In the genomic region with DNA sequence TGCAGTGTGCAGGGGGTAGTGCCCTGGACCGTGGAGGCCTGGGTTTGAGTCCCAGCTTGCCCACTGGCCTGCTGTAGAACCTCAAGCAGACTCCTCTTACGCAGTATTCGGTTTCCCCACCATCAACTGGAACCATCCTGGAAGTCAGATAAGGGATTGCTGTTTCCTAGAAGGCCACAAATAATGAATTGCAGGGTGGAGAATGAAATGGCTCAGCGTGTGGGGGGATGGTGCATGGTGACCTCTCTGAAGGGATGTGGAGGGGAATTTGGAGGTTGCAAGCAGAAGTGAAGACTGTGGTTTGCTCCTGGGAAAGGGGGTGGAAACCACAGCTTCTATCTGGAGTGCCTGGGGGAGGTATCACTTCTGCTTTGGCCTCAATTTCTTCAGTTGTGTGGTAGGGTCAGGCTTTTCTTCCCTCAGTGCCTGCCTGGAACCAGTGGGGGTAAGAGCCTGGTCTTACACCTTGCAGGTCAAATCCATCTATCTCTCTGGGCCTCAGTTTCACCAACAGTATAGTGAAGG, we compare ENCODE assay signal across 8 cellular contexts. TPM values are rescaled to one million over a fixed set of nuclear protein-coding genes. Genes with fewer than 3 reads are reported as not detected.
DNase-seq lines count a peak whose midpoint lies in the region; ATAC-seq lines count a peak whose summit lies in the region.

No MANE protein-coding gene starts in this region.

- ATAC-seq in GM18907 (IDR thresholded peaks at IDR 0.05; ENCODE audit: unreplicated experiment): peak; percentile 76
- ATAC-seq in HG03025 (IDR thresholded peaks at IDR 0.05; ENCODE audit: low FRiP score, unreplicated experiment): peak; percentile 71
- peak; percentile 42 for ATAC-seq in left lobe of liver

- DNase-seq in Ammon's horn (ENCODE audit: low spot score) (peak; percentile 62), SKM-1 (lab: John Stamatoyannopoulos, UW; ENCODE audit: unreplicated experiment) (peak; percentile 100), left lobe of liver (ENCODE audit: low spot score) (peak; percentile 36), DMS 273 (lab: John Stamatoyannopoulos, UW; ENCODE audit: unreplicated experiment) (no peak), NCI-H146 (lab: John Stamatoyannopoulos, UW) (no peak), AG08396 (ENCODE audit: low spot score) (no peak)

RNA-seq across cellular contexts. Expression of a gene that starts 1.7 kb away (rescaled TPM):
- 0.10 TPM for total RNA-seq in left lobe of liver

RNA-seq across cellular contexts. Expression of a gene that starts 7.8 kb away (rescaled TPM):
- 0.83 TPM for total RNA-seq in left lobe of liver

RNA-seq across cellular contexts. Expression of a gene that starts 57.9 kb away (rescaled TPM):
- total RNA-seq in left lobe of liver: 43.9 TPM

Comparison
In these comparisons a context has a peak if more than half of its experiments do, and no peak if none do; other contexts are left out.
1. DNase-seq: peak in Ammon's horn (single experiment), SKM-1 (single experiment) and left lobe of liver (single experiment); none in DMS 273 (single experiment), NCI-H146 (single experiment) and AG08396 (single experiment).
2. Peak in every context shown above with its lines, with median percentiles within 50 percentile points of each other: ATAC-seq.